In the genomic region with DNA sequence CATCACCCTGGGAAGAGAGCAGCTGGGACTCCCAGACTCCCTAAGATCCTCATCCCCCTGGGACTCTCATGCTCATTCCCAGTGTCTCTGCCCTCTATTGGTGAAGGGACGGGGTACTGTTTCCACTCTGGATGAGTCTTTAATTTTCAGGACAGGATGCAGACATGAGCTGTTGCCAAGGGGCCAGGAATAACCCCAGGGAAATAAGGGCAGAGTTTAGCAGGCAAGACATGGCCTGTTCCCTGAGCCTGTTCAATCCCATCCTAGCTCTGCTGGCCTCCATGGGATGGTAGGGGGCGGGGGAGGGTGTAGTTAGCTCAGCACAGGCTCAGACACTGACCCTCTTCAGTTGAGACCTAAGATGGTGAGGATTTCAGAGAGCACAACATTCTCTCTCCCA, we compare ENCODE assay signal across 17 cellular contexts. TPM values are rescaled to one million over a fixed set of nuclear protein-coding genes. Genes with fewer than 3 reads are reported as not detected.
DNase-seq lines count a peak whose midpoint lies in the region; ATAC-seq and TF ChIP-seq lines count a peak whose summit lies in the region.
"Had no signal": no experiment of that assay in that cellular context is flagged by ENCODE, and none has a peak within 500 bp of the region (broad histone marks: within the 10 kb centered on the region; RNA-seq: fewer than 3 reads in every experiment).

No MANE protein-coding gene starts in this region.

- H3K27me3 Mint-ChIP-seq in activated CD4-positive, alpha-beta T cell treated with anti-CD3 and anti-CD28 coated beads, Interleukin-2, amount 10 ng/mL, durations not matched to agents 7 days and 5 days: no peaks in the 10 kb centered on the region
- peaks cover 6 to 15% of the 10 kb centered on the region in 2 donors for H3K27me3 Mint-ChIP-seq in stimulated activated naive B cell treated with anti-CD40 and anti-IgM and Interleukin-4, amounts not matched to agents 10 μg/mL and 1 μg/mL and 100 μg/mL, for 72 hours
- no peaks in the 10 kb centered on the region for H3K27me3 Mint-ChIP-seq in activated CD4-positive, alpha-beta T cell treated with anti-CD3 and anti-CD28 coated beads, Interleukin-2, amount 10 ng/mL, durations not matched to agents 24 days and 14 days
- H3K27me3 Mint-ChIP-seq: IgD-negative memory B cell had no signal

- H3K4me1 Mint-ChIP-seq in activated CD4-positive, alpha-beta T cell treated with anti-CD3 and anti-CD28 coated beads, Interleukin-2, amount 10 ng/mL, durations not matched to agents 7 days and 5 days: peaks cover 21% of the 10 kb centered on the region
- peaks cover 14 to 27% of the 10 kb centered on the region in 2 donors for H3K4me1 Mint-ChIP-seq in stimulated activated naive B cell treated with anti-CD40 and anti-IgM and Interleukin-4, amounts not matched to agents 10 μg/mL and 1 μg/mL and 100 μg/mL, for 72 hours
- H3K4me1 Mint-ChIP-seq in activated CD4-positive, alpha-beta T cell treated with anti-CD3 and anti-CD28 coated beads, Interleukin-2, amount 10 ng/mL, durations not matched to agents 24 days and 14 days: peaks cover 19% of the 10 kb centered on the region

- H3K4me3 ChIP-seq in choroid plexus epithelial cell (ENCODE audit: low read depth, low read length): no peak overlapping the region
- H3K4me3 ChIP-seq: A549 had no signal

- no peak for DNase-seq in activated CD4-positive, alpha-beta T cell treated with anti-CD3 and anti-CD28 coated beads, Interleukin-2, amount 10 ng/mL, durations not matched to agents 7 days and 5 days
- DNase-seq in activated CD4-positive, alpha-beta T cell treated with anti-CD3 and anti-CD28 coated beads, Interleukin-2, amount 50 U/mL, for 4 hours: no peak
- DNase-seq in NCI-H69 (lab: John Stamatoyannopoulos, UW) (peak; percentile 18), choroid plexus epithelial cell (ENCODE audit: low read depth) (no peak)
- DNase-seq in stimulated activated naive B cell treated with anti-CD40 and anti-IgM and Interleukin-4, amounts not matched to agents 10 μg/mL and 1 μg/mL and 100 μg/mL, for 72 hours: no peak
- DNase-seq in activated CD4-positive, alpha-beta T cell treated with anti-CD3 and anti-CD28 coated beads, Interleukin-2, amount 10 ng/mL, durations not matched to agents 24 days and 14 days: no peak
- no peak for DNase-seq in stimulated activated CD4-positive, alpha-beta T cell treated with anti-CD3 and anti-CD28 coated beads, Interleukin-4, amount 100 ng/mL, for 24 hours
- DNase-seq: COR-L47, DMS79, NCI-H2107, NCI-H446, NCI-H774 had no signal

- CTCF ChIA-PET in activated CD4-positive, alpha-beta T cell treated with anti-CD3 and anti-CD28 coated beads, Interleukin-2, amount 10 ng/mL, durations not matched to agents 7 days and 5 days (lab: Charles Lee): interaction anchor here (0.9 to 5.5 kb wide), 6 partner anchors 8 to 68 kb away, joined by 4 to 42 read pairs (median 15); a partner anchor contains a TSS

- intact Hi-C loops in activated CD4-positive, alpha-beta T cell treated with anti-CD3 and anti-CD28 coated beads, Interleukin-2, amount 10 ng/mL, durations not matched to agents 24 days and 14 days (cut with micrococcal nuclease): loop anchor here (5.0 kb wide), 1 partner anchor 323 kb away; no protein-coding TSS in a partner anchor

- H3K36me3 Mint-ChIP-seq in activated CD4-positive, alpha-beta T cell treated with anti-CD3 and anti-CD28 coated beads, Interleukin-2, amount 10 ng/mL, durations not matched to agents 7 days and 5 days (ENCODE audit: low read depth): no peaks in the 10 kb centered on the region
- no peaks in the 10 kb centered on the region for H3K36me3 Mint-ChIP-seq in stimulated activated naive B cell treated with anti-CD40 and anti-IgM and Interleukin-4, amounts not matched to agents 10 μg/mL and 1 μg/mL and 100 μg/mL, for 72 hours
- no peaks in the 10 kb centered on the region for H3K36me3 Mint-ChIP-seq in activated CD4-positive, alpha-beta T cell treated with anti-CD3 and anti-CD28 coated beads, Interleukin-2, amount 10 ng/mL, durations not matched to agents 24 days and 14 days (ENCODE audit: low read depth)
- H3K36me3 Mint-ChIP-seq: IgD-negative memory B cell had no signal

- peak overlapping the region; percentile 69 for H3K27ac Mint-ChIP-seq in activated CD4-positive, alpha-beta T cell treated with anti-CD3 and anti-CD28 coated beads, Interleukin-2, amount 10 ng/mL, durations not matched to agents 7 days and 5 days
- peak overlapping the region; percentile 68 for H3K27ac Mint-ChIP-seq in stimulated activated naive B cell treated with anti-CD40 and anti-IgM and Interleukin-4, amounts not matched to agents 10 μg/mL and 1 μg/mL and 100 μg/mL, for 72 hours
- no peak overlapping the region for H3K27ac Mint-ChIP-seq in activated CD4-positive, alpha-beta T cell treated with anti-CD3 and anti-CD28 coated beads, Interleukin-2, amount 10 ng/mL, durations not matched to agents 24 days and 14 days
- H3K27ac Mint-ChIP-seq: CD14-positive monocyte had no signal

- POLR2A ChIA-PET in activated CD4-positive, alpha-beta T cell treated with anti-CD3 and anti-CD28 coated beads, Interleukin-2, amount 10 ng/mL, durations not matched to agents 7 days and 5 days (lab: Charles Lee): no interaction called here

- TF ChIP-seq CTCF in choroid plexus epithelial cell (conservative IDR thresholded peaks at IDR 0.05; ENCODE audit: low read depth, low read length): peak; percentile 2

- no peaks in the 10 kb centered on the region for H3K9me3 Mint-ChIP-seq in activated CD4-positive, alpha-beta T cell treated with anti-CD3 and anti-CD28 coated beads, Interleukin-2, amount 10 ng/mL, durations not matched to agents 7 days and 5 days
- H3K9me3 Mint-ChIP-seq in stimulated activated naive B cell treated with anti-CD40 and anti-IgM and Interleukin-4, amounts not matched to agents 10 μg/mL and 1 μg/mL and 100 μg/mL, for 72 hours: no peaks in the 10 kb centered on the region
- no peaks in the 10 kb centered on the region for H3K9me3 Mint-ChIP-seq in activated CD4-positive, alpha-beta T cell treated with anti-CD3 and anti-CD28 coated beads, Interleukin-2, amount 10 ng/mL, durations not matched to agents 24 days and 14 days
- H3K9me3 Mint-ChIP-seq: IgD-negative memory B cell had no signal

- H3K4me3 Mint-ChIP-seq in activated CD4-positive, alpha-beta T cell treated with anti-CD3 and anti-CD28 coated beads, Interleukin-2, amount 10 ng/mL, durations not matched to agents 7 days and 5 days: no peak overlapping the region
- no peak overlapping the region for H3K4me3 Mint-ChIP-seq in stimulated activated naive B cell treated with anti-CD40 and anti-IgM and Interleukin-4, amounts not matched to agents 10 μg/mL and 1 μg/mL and 100 μg/mL, for 72 hours
- no peak overlapping the region for H3K4me3 Mint-ChIP-seq in activated CD4-positive, alpha-beta T cell treated with anti-CD3 and anti-CD28 coated beads, Interleukin-2, amount 10 ng/mL, durations not matched to agents 24 days and 14 days
- H3K4me3 Mint-ChIP-seq: CD14-positive monocyte, IgD-negative memory B cell had no signal

- ATAC-seq in stimulated activated naive B cell treated with anti-CD40 and anti-IgM and Interleukin-4, amounts not matched to agents 10 μg/mL and 1 μg/mL and 100 μg/mL, for 72 hours (replicated peaks): no peak
- ATAC-seq: HCT116 had no signal

RNA-seq across cellular contexts. Expression of a gene that starts 14.0 kb away (rescaled TPM):
- total RNA-seq in activated CD4-positive, alpha-beta T cell treated with anti-CD3 and anti-CD28 coated beads, Interleukin-2, amount 10 ng/mL, durations not matched to agents 7 days and 5 days: under 1 TPM; 0.52 to 0.71 TPM
- 0.26 and 0.33 TPM in 2 replicates for total RNA-seq in activated CD4-positive, alpha-beta T cell treated with anti-CD3 and anti-CD28 coated beads, Interleukin-2, amount 10 ng/mL, durations not matched to agents 24 days and 14 days
- total RNA-seq: G401 had no signal
